In the genomic region with DNA sequence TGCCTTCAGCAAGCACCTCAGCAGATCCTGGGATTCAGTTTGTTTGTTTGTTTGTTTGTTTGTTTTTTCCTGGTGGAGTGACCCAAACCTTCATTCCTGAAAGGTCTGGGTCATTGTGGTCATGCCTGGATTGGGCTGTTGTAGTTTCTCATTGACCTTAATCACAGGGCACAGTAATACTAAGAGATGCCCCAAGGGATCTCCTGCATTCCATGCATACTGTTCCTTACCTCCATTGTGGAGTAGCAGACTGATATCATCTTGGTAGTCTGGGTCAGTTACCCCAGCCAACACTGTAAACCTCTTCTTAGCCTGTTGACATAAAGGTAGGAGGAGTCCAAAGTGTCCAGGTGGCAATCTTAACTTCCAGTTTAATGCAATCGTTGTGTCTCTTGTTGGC, we compare ENCODE assay signal across 30 cellular contexts.
"Had no signal": no experiment of that assay in that cellular context is flagged by ENCODE, and none has a peak within 500 bp of the region (broad histone marks: within the 10 kb centered on the region; RNA-seq: fewer than 3 reads in every experiment).

No MANE protein-coding gene starts in this region.

- FAIRE-seq: frontal cortex had no signal

- H3K27me3 ChIP-seq: ascending aorta, breast epithelium, cardiac muscle cell, dorsolateral prefrontal cortex, heart left ventricle had no signal

- H3K27ac Mint-ChIP-seq: activated CD4-positive, alpha-beta memory T cell treated with anti-CD3 and anti-CD28 coated beads, Interleukin-2, amount 10 ng/mL, durations not matched to agents 7 days and 5 days; activated CD4-positive, alpha-beta T cell treated with anti-CD3 and anti-CD28 coated beads for 36 hours; activated CD4-positive, alpha-beta T cell treated with anti-CD3 and anti-CD28 coated beads, Interleukin-2, amount 10 ng/mL, durations not matched to agents 7 days and 5 days; activated naive CD4-positive, alpha-beta T cell treated with anti-CD3 and anti-CD28 coated beads, Interleukin-2, amount 10 ng/mL, durations not matched to agents 7 days and 5 days; activated naive CD4-positive, alpha-beta T cell treated with anti-CD3 and anti-CD28 coated beads, Interleukin-2, amount 50 U/mL, for 72 hours; activated naive CD8-positive, alpha-beta T cell treated with anti-CD3 and anti-CD28 coated beads, Interleukin-2, amount 10 ng/mL, durations not matched to agents 7 days and 5 days; activated T-cell treated with anti-CD3 and anti-CD28 coated beads, Interleukin-2, amount 50 U/mL, for 24 hours; activated T-cell treated with anti-CD3 and anti-CD28 coated beads, Interleukin-2, amount 50 U/mL, for 72 hours; brain; dendritic cell treated with granulocyte-macrophage colony-stimulating factor and Interleukin-4, amounts not matched to agents 40 ng/mL and 50 ng/mL, for 4 days; endodermal cell had no signal

- H3K27me3 Mint-ChIP-seq: activated CD4-positive, alpha-beta memory T cell treated with anti-CD3 and anti-CD28 coated beads, Interleukin-2, amount 10 ng/mL, durations not matched to agents 7 days and 5 days; activated CD4-positive, alpha-beta T cell treated with anti-CD3 and anti-CD28 coated beads for 36 hours; activated CD4-positive, alpha-beta T cell treated with anti-CD3 and anti-CD28 coated beads, Interleukin-2, amount 10 ng/mL, durations not matched to agents 7 days and 5 days; activated naive CD4-positive, alpha-beta T cell treated with anti-CD3 and anti-CD28 coated beads, Interleukin-2, amount 10 ng/mL, durations not matched to agents 7 days and 5 days; activated naive CD8-positive, alpha-beta T cell treated with anti-CD3 and anti-CD28 coated beads, Interleukin-2, amount 10 ng/mL, durations not matched to agents 7 days and 5 days; activated T-cell treated with anti-CD3 and anti-CD28 coated beads, Interleukin-2, amount 50 U/mL, for 24 hours; brain; dendritic cell treated with granulocyte-macrophage colony-stimulating factor and Interleukin-4, amounts not matched to agents 40 ng/mL and 50 ng/mL, for 4 days had no signal

- H3K36me3 Mint-ChIP-seq: activated naive CD4-positive, alpha-beta T cell treated with anti-CD3 and anti-CD28 coated beads, Interleukin-2, amount 10 ng/mL, durations not matched to agents 7 days and 5 days; activated naive CD4-positive, alpha-beta T cell treated with anti-CD3 and anti-CD28 coated beads, Interleukin-2, amount 50 U/mL, for 72 hours; activated naive CD8-positive, alpha-beta T cell treated with anti-CD3 and anti-CD28 coated beads, Interleukin-2, amount 10 ng/mL, durations not matched to agents 7 days and 5 days; brain had no signal

- DNase-seq: activated CD4-positive, alpha-beta memory T cell treated with anti-CD3 and anti-CD28 coated beads, Interleukin-2, amount 10 ng/mL, durations not matched to agents 7 days and 5 days; activated CD4-positive, alpha-beta T cell treated with anti-CD3 and anti-CD28 coated beads for 36 hours; activated CD4-positive, alpha-beta T cell treated with anti-CD3 and anti-CD28 coated beads, Interleukin-2, amount 10 ng/mL, durations not matched to agents 7 days and 5 days; activated CD4-positive, alpha-beta T cell treated with anti-CD3 and anti-CD28 coated beads, Interleukin-2, amount 50 U/mL, for 4 hours; activated CD4-positive, CD25-positive, alpha-beta regulatory T cell; activated CD4-positive, CD25-positive, alpha-beta regulatory T cell treated with anti-CD3 and anti-CD28 coated beads, Interleukin-2, amount 50 U/mL, for 72 hours; activated CD8-positive, alpha-beta memory T cell treated with anti-CD3 and anti-CD28 coated beads, Interleukin-2, amount 50 U/mL, for 48 hours; activated gamma-delta T cell; activated naive CD4-positive, alpha-beta T cell; activated naive CD4-positive, alpha-beta T cell treated with anti-CD3 and anti-CD28 coated beads, Interleukin-2, amount 10 ng/mL, durations not matched to agents 7 days and 5 days; activated naive CD8-positive, alpha-beta T cell treated with anti-CD3 and anti-CD28 coated beads, Interleukin-2, amount 10 ng/mL, durations not matched to agents 7 days and 5 days; activated T-cell treated with anti-CD3 and anti-CD28 coated beads for 4 hours; activated T-cell treated with anti-CD3 and anti-CD28 coated beads, Interleukin-2, amount 50 U/mL, for 24 hours; activated T-cell treated with anti-CD3 and anti-CD28 coated beads, Interleukin-2, amount 50 U/mL, for 72 hours; central memory CD4-positive, alpha-beta T cell; cerebellar nuclear complex; dorsolateral prefrontal cortex; effector memory CD4-positive, alpha-beta T cell; endodermal cell; foreskin fibroblast; heart left ventricle; T-helper 2 cell had no signal

- H3K27ac ChIP-seq: ascending aorta, breast epithelium, cardiac muscle cell, coronary artery, dorsolateral prefrontal cortex, heart left ventricle had no signal

- H3K9me3 ChIP-seq: ascending aorta, breast epithelium had no signal

- H3K4me3 ChIP-seq: ascending aorta, breast epithelium, cardiac muscle cell, coronary artery, dorsolateral prefrontal cortex, heart left ventricle had no signal

- H3K4me1 ChIP-seq: ascending aorta, breast epithelium, heart left ventricle had no signal

- H3K4me3 Mint-ChIP-seq: activated CD4-positive, alpha-beta memory T cell treated with anti-CD3 and anti-CD28 coated beads, Interleukin-2, amount 10 ng/mL, durations not matched to agents 7 days and 5 days; activated CD4-positive, alpha-beta T cell treated with anti-CD3 and anti-CD28 coated beads for 36 hours; activated CD4-positive, alpha-beta T cell treated with anti-CD3 and anti-CD28 coated beads, Interleukin-2, amount 10 ng/mL, durations not matched to agents 7 days and 5 days; activated naive CD4-positive, alpha-beta T cell treated with anti-CD3 and anti-CD28 coated beads, Interleukin-2, amount 10 ng/mL, durations not matched to agents 7 days and 5 days; activated naive CD8-positive, alpha-beta T cell treated with anti-CD3 and anti-CD28 coated beads, Interleukin-2, amount 10 ng/mL, durations not matched to agents 7 days and 5 days; activated T-cell treated with anti-CD3 and anti-CD28 coated beads, Interleukin-2, amount 50 U/mL, for 24 hours; activated T-cell treated with anti-CD3 and anti-CD28 coated beads, Interleukin-2, amount 50 U/mL, for 72 hours; brain; dendritic cell treated with granulocyte-macrophage colony-stimulating factor and Interleukin-4, amounts not matched to agents 40 ng/mL and 50 ng/mL, for 4 days; endodermal cell had no signal

- H3K4me1 Mint-ChIP-seq: activated CD4-positive, alpha-beta memory T cell treated with anti-CD3 and anti-CD28 coated beads, Interleukin-2, amount 10 ng/mL, durations not matched to agents 7 days and 5 days; activated CD4-positive, alpha-beta T cell treated with anti-CD3 and anti-CD28 coated beads for 36 hours; activated CD4-positive, alpha-beta T cell treated with anti-CD3 and anti-CD28 coated beads, Interleukin-2, amount 10 ng/mL, durations not matched to agents 7 days and 5 days; activated naive CD4-positive, alpha-beta T cell treated with anti-CD3 and anti-CD28 coated beads, Interleukin-2, amount 10 ng/mL, durations not matched to agents 7 days and 5 days; activated naive CD8-positive, alpha-beta T cell treated with anti-CD3 and anti-CD28 coated beads, Interleukin-2, amount 10 ng/mL, durations not matched to agents 7 days and 5 days; brain; endodermal cell had no signal

- H3K36me3 ChIP-seq: ascending aorta, breast epithelium, cardiac muscle cell, heart left ventricle had no signal
